ENCODE assay signal across 18 cellular contexts in the genomic region with DNA sequence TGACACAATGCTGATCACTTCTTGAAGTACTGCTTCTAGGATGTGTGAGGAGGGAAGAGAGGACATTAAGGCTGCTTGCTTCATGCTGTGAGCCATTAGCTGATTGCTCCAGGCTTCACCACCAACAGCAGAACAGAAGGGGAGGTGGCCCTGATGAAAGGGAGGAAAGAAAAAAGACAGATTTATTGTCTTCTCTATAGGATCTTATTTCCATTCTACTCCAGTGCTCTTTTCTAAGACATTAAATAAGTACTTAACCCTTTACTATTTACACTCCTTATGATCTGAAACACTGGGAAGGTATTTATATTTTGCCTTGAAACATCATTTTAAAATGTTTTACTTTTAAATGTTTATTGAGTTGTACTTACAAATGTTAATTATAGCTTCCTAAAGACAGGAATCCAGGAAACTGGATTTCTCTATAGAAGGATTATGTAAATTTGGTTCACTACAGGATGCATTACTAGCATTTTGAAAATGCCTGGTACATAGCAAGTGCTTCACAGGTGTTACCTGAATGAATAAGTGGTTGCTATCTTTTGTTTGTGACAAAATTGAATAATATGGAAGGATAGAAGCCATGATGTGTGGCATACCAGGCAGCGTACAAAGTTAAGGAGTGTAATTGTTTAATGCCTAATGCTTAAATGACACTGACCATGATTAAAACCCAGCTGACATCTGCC.
A peak's percentile ranks its signal among the peaks of the same experiment; 100 is the strongest.
DNase-seq lines count a peak whose midpoint lies in the region; ATAC-seq and TF ChIP-seq lines count a peak whose summit lies in the region.
"Had no signal": no experiment of that assay in that cellular context is flagged by ENCODE, and none has a peak within 500 bp of the region (broad histone marks: within the 10 kb centered on the region; RNA-seq: fewer than 3 reads in every experiment).

No MANE protein-coding gene starts in this region.

- peak overlapping the region; percentile 5; the same call in 1 of the 2 replicates for H3K4me3 ChIP-seq in iPS-20b (ENCODE audit: low read length)
- H3K4me3 ChIP-seq: dorsolateral prefrontal cortex had no signal

- H3K9me3 ChIP-seq in iPS-20b (ENCODE audit: insufficient read depth, low read depth, low read length): no peaks in the 10 kb centered on the region

- H3K9ac ChIP-seq in iPS-20b (ENCODE audit: low read depth, low read length): peak overlapping the region; percentile 47; the same call in 1 of the 2 replicates

- H3K4me1 ChIP-seq in iPS-20b (ENCODE audit: insufficient read depth, low read length) (peaks cover 38% of the 10 kb centered on the region), foreskin keratinocyte (no peaks in the 10 kb centered on the region)

- DNase-seq in COR-L47 (lab: John Stamatoyannopoulos, UW) (peak; percentile 59), NCI-H1417 (lab: John Stamatoyannopoulos, UW) (peak; percentile 23 to 92 (median 88)), NCI-H69 (lab: John Stamatoyannopoulos, UW) (peak; percentile 95), G401 (ENCODE audit: low spot score) (no peak), foreskin keratinocyte (no peak), Kasumi-1 (lab: John Stamatoyannopoulos, UW) (no peak)
- DNase-seq: activated CD8-positive, alpha-beta T cell treated with anti-CD3 and anti-CD28 coated beads, Interleukin-2, amount 10 ng/mL, durations not matched to agents 7 days and 5 days; activated naive CD8-positive, alpha-beta T cell treated with anti-CD3 and anti-CD28 coated beads, Interleukin-2, amount 50 U/mL, for 24 hours; dorsolateral prefrontal cortex; midbrain; Right ventricle myocardium superior; stimulated activated CD4-positive, alpha-beta T cell treated with anti-CD3 and anti-CD28 coated beads, Interleukin-1b, Interleukin-23, amount 100 ng/mL, for 48 hours; T-cell had no signal

- ATAC-seq in foreskin keratinocyte: no peak
- no peak for ATAC-seq in GM21447 (IDR thresholded peaks at IDR 0.05; ENCODE audit: unreplicated experiment)
- ATAC-seq: activated CD8-positive, alpha-beta T cell treated with anti-CD3 and anti-CD28 coated beads, Interleukin-2, amount 10 ng/mL, durations not matched to agents 7 days and 5 days; activated naive CD8-positive, alpha-beta T cell treated with anti-CD3 and anti-CD28 coated beads, Interleukin-2, amount 50 U/mL, for 24 hours; sciatic nerve; T-cell had no signal

- TF ChIP-seq CTCF in foreskin keratinocyte (conservative IDR thresholded peaks at IDR 0.05): no peak

- H3K36me3 ChIP-seq in iPS-20b (ENCODE audit: insufficient read depth, low read depth, low read length): no peaks in the 10 kb centered on the region

- in situ Hi-C loops in G401 (cut with HindIII; ENCODE audit: low sequenced_read_pairs): no loop called here

- no peaks in the 10 kb centered on the region for H3K27me3 ChIP-seq in iPS-20b (ENCODE audit: insufficient read depth, low read length)
- no peaks in the 10 kb centered on the region for H3K27me3 ChIP-seq in foreskin keratinocyte
- H3K27me3 ChIP-seq: dorsolateral prefrontal cortex had no signal

- H3K27ac ChIP-seq in iPS-20b (ENCODE audit: low read length): peak overlapping the region; percentile 31
- H3K27ac ChIP-seq in foreskin keratinocyte: no peak overlapping the region
- H3K27ac ChIP-seq: C4-2B, dorsolateral prefrontal cortex, VCaP had no signal

Comparison
In these comparisons a context has a peak if more than half of its experiments do, and no peak if none do; other contexts are left out.
1. DNase-seq: peak in COR-L47 (single experiment), NCI-H1417 (3 of 3) and NCI-H69 (single experiment); none in G401 (single experiment), foreskin keratinocyte (0 of 2) and Kasumi-1 (0 of 2).